In genomic region chr22:47095395-47096122, GRCh38 we compare ENCODE assay signal across 2 cellular contexts.
A peak's percentile ranks its signal among the peaks of the same experiment; 100 is the strongest.
TF ChIP-seq lines count a peak whose summit lies in the region.

No MANE protein-coding gene starts in this region.

TF ChIP-seq in IMR-90, 13 proteins besides CTCF, POLR2A, EP300 and RAD21:
- TF ChIP-seq RFX5 (IDR thresholded peaks at IDR 0.05; ENCODE audit: low read depth, low read length) (no peak), USF2 (IDR thresholded peaks at IDR 0.05; ENCODE audit: low read depth, low read length) (no peak), FOS (IDR thresholded peaks at IDR 0.05; ENCODE audit: low read depth, low read length) (0 out of 2 replicates have a peak, but pooled peaks have one; percentile 26)

TF ChIP-seq in HEK293T, 16 proteins besides CTCF, POLR2A, EP300 and RAD21:
- no peak for TF ChIP-seq SP1 (IDR thresholded peaks at IDR 0.05)
- TF ChIP-seq CTBP1 (IDR thresholded peaks at IDR 0.05; ENCODE audit: borderline replicate concordance), result no peak
- no peak for TF ChIP-seq L3MBTL2 (conservative IDR thresholded peaks at IDR 0.05)
- TF ChIP-seq TARDBP (IDR thresholded peaks at IDR 0.05), result no peak
TF ChIP-seq in HEK293T: peak in this region for 0.
